10 cellular contexts compared by ENCODE assay signal in genomic region chr3:15804553-15805095, GRCh38. TPM values are rescaled to one million over a fixed set of nuclear protein-coding genes. Genes with fewer than 3 reads are reported as not detected.
DNase-seq lines count a peak whose midpoint lies in the region; ATAC-seq and TF ChIP-seq lines count a peak whose summit lies in the region.
"Had no signal": no experiment of that assay in that cellular context is flagged by ENCODE, and none has a peak within 500 bp of the region (broad histone marks: within the 10 kb centered on the region; RNA-seq: fewer than 3 reads in every experiment).

No MANE protein-coding gene starts in this region.

- H3K4me3 ChIP-seq in ascending aorta (no peak overlapping the region), upper lobe of right lung (no peak overlapping the region), mammary epithelial cell (replicated peaks in 1 of 3; ENCODE audit: insufficient read depth in 1 of 3, low read depth in 2 of 3, low read length in 3 of 3) (no peak overlapping the region)

- in situ Hi-C loops in mammary epithelial cell (cut with MboI; ENCODE audit: low sequenced_read_pairs in 2 of 2): loop anchor here (10.0 kb wide), 1 partner anchor 170 kb away; no protein-coding TSS in a partner anchor

- peaks cover 4 to 5% of the 10 kb centered on the region in 2 donors for H3K9me3 Mint-ChIP-seq in activated T-cell treated with anti-CD3 and anti-CD28 coated beads, Interleukin-2, amount 50 U/mL, for 72 hours

- peak; percentile 65 to 72 for ATAC-seq in activated T-cell treated with anti-CD3 and anti-CD28 coated beads, Interleukin-2, amount 50 U/mL, for 72 hours (replicated peaks in 1 of 2)
- peak; percentile 41 for ATAC-seq in HG03280 (IDR thresholded peaks at IDR 0.05; ENCODE audit: unreplicated experiment)
- peak; percentile 17 for ATAC-seq in upper lobe of right lung

- intact Hi-C loops in ascending aorta (cut with DNase I) (loop anchor here (10.0 kb wide), 1 partner anchor 600 kb away; the partner anchor contains the start of gene CAPN7), upper lobe of right lung (cut with DNase I) (no loop called here), mammary epithelial cell (cut with micrococcal nuclease) (no loop called here)

- TF ChIP-seq CTCF in ascending aorta (IDR thresholded peaks at IDR 0.05): no peak
- no peak for TF ChIP-seq CTCF in upper lobe of right lung (IDR thresholded peaks at IDR 0.05)
- no peak for TF ChIP-seq CTCF in mammary epithelial cell (conservative IDR thresholded peaks at IDR 0.05 in 1 of 2, IDR thresholded peaks at IDR 0.05 in 1 of 2; ENCODE audit: extremely low read depth in 1 of 2, insufficient read depth in 1 of 2, low read depth in 1 of 2, low read length in 2 of 2)

- no peak overlapping the region for H2AFZ ChIP-seq in mammary epithelial cell (ENCODE audit: low read depth, low read length)

- 84% methylated on average over 4 of the region's 4 CpGs for WGBS in mammary epithelial cell (ENCODE audit: low coverage, missing lambda C conversion rate)

- H3K79me2 ChIP-seq in mammary epithelial cell (ENCODE audit: insufficient read depth, low read length): peaks cover 76% of the 10 kb centered on the region

- H3K9me3 ChIP-seq in ascending aorta: no peaks in the 10 kb centered on the region
- no peaks in the 10 kb centered on the region for H3K9me3 ChIP-seq in upper lobe of right lung
- no peaks in the 10 kb centered on the region for H3K9me3 ChIP-seq in mammary epithelial cell (replicated peaks; ENCODE audit: insufficient read depth, low read length)

- H3K4me3 Mint-ChIP-seq in activated T-cell treated with anti-CD3 and anti-CD28 coated beads, Interleukin-2, amount 50 U/mL, for 72 hours: peak overlapping the region in 1 of 2 donors; percentile 33
- H3K4me3 Mint-ChIP-seq: B cell had no signal

- no peak for DNase-seq in activated T-cell treated with anti-CD3 and anti-CD28 coated beads, Interleukin-2, amount 50 U/mL, for 72 hours
- no peak for DNase-seq in activated T-cell treated with anti-CD3 and anti-CD28 coated beads, Interleukin-2, amount 50 U/mL, for 1 hour
- DNase-seq in ascending aorta (ENCODE audit: low spot score in 2 of 2) (no peak), upper lobe of right lung (no peak), AG08395 (ENCODE audit: low spot score) (no peak), NCI-H146 (lab: John Stamatoyannopoulos, UW) (no peak), mammary epithelial cell (no peak)
- DNase-seq: Right ventricle myocardium superior had no signal

- H3K36me3 ChIP-seq in ascending aorta (no peaks in the 10 kb centered on the region), upper lobe of right lung (no peaks in the 10 kb centered on the region), mammary epithelial cell (ENCODE audit: insufficient read depth, low read length) (no peaks in the 10 kb centered on the region)

- dilution Hi-C loops in mammary epithelial cell (cut with HindIII; ENCODE audit: low sequenced_read_pairs): no loop called here

- BruUV-seq in mammary epithelial cell (replicated peaks; lab: Mats Ljungman, UMichigan): no TSS peak

- H3K27ac Mint-ChIP-seq in activated T-cell treated with anti-CD3 and anti-CD28 coated beads, Interleukin-2, amount 50 U/mL, for 72 hours: peak overlapping the region; percentile 53
- H3K27ac Mint-ChIP-seq: B cell had no signal

- H3K4me1 Mint-ChIP-seq in activated T-cell treated with anti-CD3 and anti-CD28 coated beads, Interleukin-2, amount 50 U/mL, for 72 hours (ENCODE audit: low read depth): peaks cover 64% of the 10 kb centered on the region

- H4K20me1 ChIP-seq in mammary epithelial cell (ENCODE audit: insufficient read depth, low read length): no peaks in the 10 kb centered on the region

- peaks cover 6 to 16% of the 10 kb centered on the region in 2 donors for H3K4me1 ChIP-seq in ascending aorta
- H3K4me1 ChIP-seq in upper lobe of right lung: peaks cover 36% of the 10 kb centered on the region
- H3K4me1 ChIP-seq in mammary epithelial cell (ENCODE audit: insufficient read depth, low read length): peaks cover 5% of the 10 kb centered on the region

- H3K27ac ChIP-seq in ascending aorta: peak overlapping the region; percentile 43 to 72
- peak overlapping the region; percentile 65 for H3K27ac ChIP-seq in upper lobe of right lung
- no peak overlapping the region for H3K27ac ChIP-seq in mammary epithelial cell (ENCODE audit: insufficient read depth, low read depth, low read length)

- H3K27me3 ChIP-seq in ascending aorta (no peaks in the 10 kb centered on the region), upper lobe of right lung (no peaks in the 10 kb centered on the region), mammary epithelial cell (ENCODE audit: insufficient read depth, low read length) (no peaks in the 10 kb centered on the region)

- CTCF ChIA-PET in mammary epithelial cell (lab: Charles Lee; ENCODE audit: low non-redundant PET): no interaction called here

- H3K4me2 ChIP-seq in mammary epithelial cell (ENCODE audit: insufficient read depth, low read depth, low read length): no peak overlapping the region

- no peaks in the 10 kb centered on the region for H3K27me3 Mint-ChIP-seq in activated T-cell treated with anti-CD3 and anti-CD28 coated beads, Interleukin-2, amount 50 U/mL, for 72 hours (ENCODE audit: low read depth)
- H3K27me3 Mint-ChIP-seq: B cell had no signal

- H3K9ac ChIP-seq in mammary epithelial cell (ENCODE audit: insufficient read depth, low read length): no peak overlapping the region

- peaks cover 4 to 8% of the 10 kb centered on the region in 2 donors for H3K36me3 Mint-ChIP-seq in activated T-cell treated with anti-CD3 and anti-CD28 coated beads, Interleukin-2, amount 50 U/mL, for 72 hours (ENCODE audit: insufficient read depth in 2 of 2)

RNA-seq across cellular contexts. Expression of gene ANKRD28, which starts 6.8 kb away (rescaled TPM):
- total RNA-seq in activated T-cell treated with anti-CD3 and anti-CD28 coated beads, Interleukin-2, amount 50 U/mL, for 72 hours: 10 to 100 TPM; 45.3 to 46.1 TPM
- total RNA-seq in ascending aorta (19.7 TPM), upper lobe of right lung (50.3 TPM), mammary epithelial cell (10 to 100 TPM; 38.0 to 49.2 TPM)
- 25.1 TPM for polyA plus RNA-seq in mammary epithelial cell
- polyA minus RNA-seq in mammary epithelial cell: 140 TPM

Comparison
In these comparisons a context has a peak if more than half of its experiments do, and no peak if none do; other contexts are left out.
1. ATAC-seq: peak in every context shown above with its lines; median percentile 68 in activated T-cell treated with anti-CD3 and anti-CD28 coated beads, Interleukin-2, amount 50 U/mL, for 72 hours; 41 in HG03280; 17 in upper lobe of right lung.